In the genomic region with DNA sequence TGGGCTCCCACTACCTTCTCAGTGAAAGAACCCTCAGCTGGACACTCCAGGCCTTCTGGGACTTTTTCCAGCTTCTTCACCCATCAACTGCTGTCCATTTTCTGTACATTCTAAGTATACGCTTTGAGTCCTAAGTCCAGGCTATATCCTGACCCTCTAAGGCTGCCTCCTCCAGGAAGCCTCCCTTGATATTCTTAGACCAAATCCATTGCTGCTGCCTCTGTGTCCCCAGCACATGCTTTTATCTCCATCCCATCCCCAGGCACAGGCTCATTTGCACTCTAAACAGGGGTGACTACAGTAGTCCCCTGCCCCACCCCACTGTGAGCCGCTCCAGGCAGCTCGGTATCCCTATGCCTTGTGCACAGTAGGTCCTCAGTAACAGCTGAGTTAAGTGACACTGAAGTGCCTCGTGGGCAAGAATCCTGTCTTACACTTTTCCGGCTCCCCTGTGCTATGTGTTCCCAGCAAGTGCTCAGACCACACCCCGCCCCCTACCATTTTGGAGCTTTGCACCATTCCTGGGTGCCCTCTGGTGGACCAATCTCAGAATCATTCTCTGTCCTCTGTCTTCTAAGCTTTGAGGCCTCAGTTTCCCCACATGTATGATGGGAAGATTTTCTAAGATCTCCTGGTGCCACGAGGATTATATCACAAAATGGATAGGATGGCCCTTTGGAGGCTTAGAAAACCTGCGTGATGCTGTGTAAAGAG, we compare ENCODE assay signal across 1 cellular context.
TF ChIP-seq lines count a peak whose summit lies in the region.

No MANE protein-coding gene starts in this region.

TF ChIP-seq in IMR-90, 13 proteins besides CTCF, POLR2A, EP300 and RAD21:
- TF ChIP-seq MAFK (IDR thresholded peaks at IDR 0.05; ENCODE audit: low read depth, low read length) (no peak), SMC3 (IDR thresholded peaks at IDR 0.05; ENCODE audit: low read depth, low read length) (peak; percentile 31)
